In genomic region chr3:126342211-126342610, GRCh38 we compare ENCODE assay signal across 2 cellular contexts.
TF ChIP-seq lines count a peak whose summit lies in the region.

No MANE protein-coding gene starts in this region.

TF ChIP-seq in GM23338, 12 proteins besides CTCF, POLR2A, EP300 and RAD21 (continued from another document):
- no peak for TF ChIP-seq ETS1 (IDR thresholded peaks at IDR 0.05)
- no peak for TF ChIP-seq EZH2 (IDR thresholded peaks at IDR 0.05; ENCODE audit: low read depth, unreplicated experiment)
- no peak for TF ChIP-seq EZH2phosphoT487 (IDR thresholded peaks at IDR 0.05; ENCODE audit: unreplicated experiment)
- TF ChIP-seq POLR2AphosphoS5 (IDR thresholded peaks at IDR 0.05; ENCODE audit: low read depth): no peak

TF ChIP-seq in WTC11, 78 proteins besides CTCF, POLR2A, EP300 and RAD21 (continued from another document):
- no peak for TF ChIP-seq ZBTB43 (CRISPR knock-in tag; IDR thresholded peaks at IDR 0.05)
- TF ChIP-seq FOXP1 (CRISPR knock-in tag; IDR thresholded peaks at IDR 0.05; ENCODE audit: borderline replicate concordance): no peak
- no peak for TF ChIP-seq HMGXB4 (CRISPR knock-in tag; IDR thresholded peaks at IDR 0.05)
- TF ChIP-seq USF1 (CRISPR knock-in tag; IDR thresholded peaks at IDR 0.05): no peak
- no peak for TF ChIP-seq ERG (CRISPR knock-in tag; IDR thresholded peaks at IDR 0.05)
- TF ChIP-seq, protein P1, sequence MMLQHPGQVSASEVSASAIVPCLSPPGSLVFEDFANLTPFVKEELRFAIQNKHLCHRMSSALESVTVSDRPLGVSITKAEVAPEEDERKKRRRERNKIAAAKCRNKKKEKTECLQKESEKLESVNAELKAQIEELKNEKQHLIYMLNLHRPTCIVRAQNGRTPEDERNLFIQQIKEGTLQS (CRISPR knock-in tag; conservative IDR thresholded peaks at IDR 0.05): no peak
- TF ChIP-seq GABPB1 (CRISPR knock-in tag; IDR thresholded peaks at IDR 0.05): no peak
- TF ChIP-seq JUN (CRISPR knock-in tag; IDR thresholded peaks at IDR 0.05): no peak
- no peak for TF ChIP-seq USF2 (CRISPR knock-in tag; IDR thresholded peaks at IDR 0.05)
- TF ChIP-seq CBFB (CRISPR knock-in tag; IDR thresholded peaks at IDR 0.05; ENCODE audit: low read depth): no peak
- no peak for TF ChIP-seq TCF7 (CRISPR knock-in tag; IDR thresholded peaks at IDR 0.05; ENCODE audit: low read depth)
- TF ChIP-seq, protein P2, sequence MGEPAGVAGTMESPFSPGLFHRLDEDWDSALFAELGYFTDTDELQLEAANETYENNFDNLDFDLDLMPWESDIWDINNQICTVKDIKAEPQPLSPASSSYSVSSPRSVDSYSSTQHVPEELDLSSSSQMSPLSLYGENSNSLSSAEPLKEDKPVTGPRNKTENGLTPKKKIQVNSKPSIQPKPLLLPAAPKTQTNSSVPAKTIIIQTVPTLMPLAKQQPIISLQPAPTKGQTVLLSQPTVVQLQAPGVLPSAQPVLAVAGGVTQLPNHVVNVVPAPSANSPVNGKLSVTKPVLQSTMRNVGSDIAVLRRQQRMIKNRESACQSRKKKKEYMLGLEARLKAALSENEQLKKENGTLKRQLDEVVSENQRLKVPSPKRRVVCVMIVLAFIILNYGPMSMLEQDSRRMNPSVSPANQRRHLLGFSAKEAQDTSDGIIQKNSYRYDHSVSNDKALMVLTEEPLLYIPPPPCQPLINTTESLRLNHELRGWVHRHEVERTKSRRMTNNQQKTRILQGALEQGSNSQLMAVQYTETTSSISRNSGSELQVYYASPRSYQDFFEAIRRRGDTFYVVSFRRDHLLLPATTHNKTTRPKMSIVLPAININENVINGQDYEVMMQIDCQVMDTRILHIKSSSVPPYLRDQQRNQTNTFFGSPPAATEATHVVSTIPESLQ (CRISPR knock-in tag; IDR thresholded peaks at IDR 0.05): no peak
- TF ChIP-seq ZNF232 (CRISPR knock-in tag; IDR thresholded peaks at IDR 0.05): no peak
- TF ChIP-seq ZNF416 (CRISPR knock-in tag; IDR thresholded peaks at IDR 0.05): no peak
- TF ChIP-seq, protein P3, sequence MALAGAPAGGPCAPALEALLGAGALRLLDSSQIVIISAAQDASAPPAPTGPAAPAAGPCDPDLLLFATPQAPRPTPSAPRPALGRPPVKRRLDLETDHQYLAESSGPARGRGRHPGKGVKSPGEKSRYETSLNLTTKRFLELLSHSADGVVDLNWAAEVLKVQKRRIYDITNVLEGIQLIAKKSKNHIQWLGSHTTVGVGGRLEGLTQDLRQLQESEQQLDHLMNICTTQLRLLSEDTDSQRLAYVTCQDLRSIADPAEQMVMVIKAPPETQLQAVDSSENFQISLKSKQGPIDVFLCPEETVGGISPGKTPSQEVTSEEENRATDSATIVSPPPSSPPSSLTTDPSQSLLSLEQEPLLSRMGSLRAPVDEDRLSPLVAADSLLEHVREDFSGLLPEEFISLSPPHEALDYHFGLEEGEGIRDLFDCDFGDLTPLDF (CRISPR knock-in tag; IDR thresholded peaks at IDR 0.05): no peak
- TF ChIP-seq NR3C1 (CRISPR knock-in tag; conservative IDR thresholded peaks at IDR 0.05; ENCODE audit: low read depth): no peak
